10 cellular contexts compared by ENCODE assay signal in the genomic region with DNA sequence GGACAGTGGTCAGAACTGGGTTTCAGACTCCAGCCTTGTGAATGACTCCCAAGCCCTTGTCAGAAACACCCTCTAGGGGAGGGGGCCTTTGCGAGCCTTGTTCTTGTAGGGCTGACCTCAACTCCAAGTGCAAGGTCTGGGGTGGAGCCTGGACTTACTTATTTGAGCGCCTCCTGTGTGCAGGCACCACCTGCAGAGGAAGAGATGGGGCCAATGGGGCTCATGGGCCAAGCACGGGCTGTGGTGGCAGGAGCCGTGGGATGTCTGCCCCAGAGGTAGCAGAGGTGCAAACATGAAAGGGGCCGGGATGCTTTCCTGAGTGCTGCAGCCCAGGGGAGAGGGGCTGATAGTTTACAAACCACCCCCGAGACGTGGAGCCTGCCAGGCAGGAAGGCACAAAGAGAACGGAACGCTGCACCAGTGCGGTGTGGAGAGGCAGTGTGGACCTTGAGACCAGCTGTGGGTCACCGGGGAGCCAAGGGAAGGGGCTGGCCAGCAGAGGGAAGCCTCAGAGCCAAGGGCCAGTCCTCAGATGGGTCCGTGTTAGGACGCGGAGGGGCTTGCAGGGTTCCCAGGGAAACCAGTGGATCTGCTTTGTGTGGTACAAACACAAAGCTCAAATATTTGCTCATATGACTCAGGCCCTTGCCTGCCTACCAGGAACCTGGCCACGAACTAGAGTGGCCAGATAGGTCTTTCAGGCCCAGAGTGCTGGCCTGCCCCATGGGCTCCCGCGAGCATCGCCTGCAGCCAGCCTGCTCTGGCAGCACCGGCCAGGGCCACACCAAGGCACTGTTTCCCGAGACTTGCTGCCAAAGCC. TPM values are rescaled to one million over a fixed set of nuclear protein-coding genes. Genes with fewer than 3 reads are reported as not detected.
DNase-seq lines count a peak whose midpoint lies in the region; ATAC-seq and TF ChIP-seq lines count a peak whose summit lies in the region.
"Had no signal": no experiment of that assay in that cellular context is flagged by ENCODE, and none has a peak within 500 bp of the region (broad histone marks: within the 10 kb centered on the region; RNA-seq: fewer than 3 reads in every experiment).

No MANE protein-coding gene starts in this region.

- TF ChIP-seq CTCF in astrocyte of the spinal cord (IDR thresholded peaks at IDR 0.05; ENCODE audit: low read depth, low read length) (no peak), right lobe of liver (IDR thresholded peaks at IDR 0.05) (peak in 1 of 4 donors; percentile 15)

- 33% methylated on average over 14 of the region's 20 CpGs for WGBS in right lobe of liver (ENCODE audit: insufficient coverage, low coverage, low lambda C conversion rate, missing lambda C conversion rate)

- peaks cover 0 to 15% (median 7%) of the 10 kb centered on the region in 4 donors for H3K4me1 ChIP-seq in right lobe of liver

- intact Hi-C loops in right lobe of liver (cut with DNase I), result no loop called here

- peak; percentile 36 for TF ChIP-seq POLR2A in right lobe of liver (IDR thresholded peaks at IDR 0.05)

- H3K27ac ChIP-seq in right lobe of liver, result peak overlapping the region in 2 of 3 donors; percentile 10 to 58

- H3K9me3 ChIP-seq in right lobe of liver, result no peaks in the 10 kb centered on the region

- in situ Hi-C loops in astrocyte of the spinal cord (cut with HindIII; ENCODE audit: low sequenced_read_pairs), result no loop called here

- peak; percentile 93 to 96 (median 94) for ATAC-seq in right lobe of liver

- peaks cover 7 to 23% (median 14%) of the 10 kb centered on the region in 4 donors for H3K36me3 ChIP-seq in right lobe of liver

- H3K4me3 ChIP-seq in astrocyte of the spinal cord (ENCODE audit: low read depth, low read length) (no peak overlapping the region), right lobe of liver (no peak overlapping the region)

- DNase-seq in AG08396 (ENCODE audit: low spot score) (peak; percentile 81), HT-29 (ENCODE audit: low spot score) (peak; percentile 73), astrocyte of the spinal cord (ENCODE audit: low read depth, low spot score) (peak; percentile 78), right lobe of liver (peak; percentile 81 to 85 (median 81)), dedifferentiated amniotic fluid mesenchymal stem cell (ENCODE audit: extremely low spot score) (no peak), activated gamma-delta T cell (lab: John Stamatoyannopoulos, UW) (no peak), NCI-H1694 (lab: John Stamatoyannopoulos, UW) (no peak), NCI-H1694 treated with DMSO at 0.1 percent for 48 hours (lab: John Stamatoyannopoulos, UW) (no peak)
- DNase-seq: activated T-cell treated with anti-CD3 and anti-CD28 coated beads, Interleukin-2, amount 50 U/mL, for 1 hour; MM.1S had no signal

- no peaks in the 10 kb centered on the region for H3K27me3 ChIP-seq in right lobe of liver

RNA-seq across cellular contexts. Expression of gene TADA2B, which starts 8.7 kb away (rescaled TPM):
- total RNA-seq in HT-29 (2014; rRNA removed; shearing (Covaris generic)), result 13.1 and 14.2 TPM in 2 replicates
- total RNA-seq in right lobe of liver, result 10 to 100 TPM; 12.1 to 16.3 (median 14.0) TPM

RNA-seq across cellular contexts. Expression of gene GRPEL1, which starts 33.4 kb away (rescaled TPM):
- total RNA-seq in HT-29 (2014; rRNA removed; shearing (Covaris generic)), result 52.9 and 61.9 TPM in 2 replicates
- total RNA-seq in right lobe of liver, result 10 to 100 TPM; 30.0 to 49.2 (median 45.3) TPM

Comparison
In these comparisons a context has a peak if more than half of its experiments do, and no peak if none do; other contexts are left out.
1. DNase-seq: peak in AG08396 (single experiment), HT-29 (single experiment), astrocyte of the spinal cord (single experiment) and right lobe of liver (3 of 3); none in dedifferentiated amniotic fluid mesenchymal stem cell (single experiment), activated gamma-delta T cell (single experiment), NCI-H1694 (single experiment) and NCI-H1694 treated with DMSO at 0.1 percent for 48 hours (single experiment).